ENCODE assay signal across 1 cellular context in genomic region chr17:38559025-38559879, GRCh38.
TF ChIP-seq lines count a peak whose summit lies in the region.

No MANE protein-coding gene starts in this region.

TF ChIP-seq in HepG2, 621 proteins besides CTCF, POLR2A, EP300 and RAD21 (continued from another document and continues in another):
- TF ChIP-seq ZNF639 (CRISPR knock-in tag; conservative IDR thresholded peaks at IDR 0.05) (no peak), TCF7 (IDR thresholded peaks at IDR 0.05; ENCODE audit: low read depth) (no peak), GLI4 (CRISPR knock-in tag; IDR thresholded peaks at IDR 0.05; ENCODE audit: borderline replicate concordance) (no peak), ZBTB2 (CRISPR knock-in tag; IDR thresholded peaks at IDR 0.05; ENCODE audit: low read depth) (no peak), FOXO4 (CRISPR knock-in tag; conservative IDR thresholded peaks at IDR 0.05) (no peak), KLF9 (CRISPR knock-in tag; IDR thresholded peaks at IDR 0.05; ENCODE audit: low read depth) (no peak), ZNF792 (CRISPR knock-in tag; IDR thresholded peaks at IDR 0.05) (peak; percentile 87), U2AF1 (optimal IDR thresholded peaks at IDR 0.05; ENCODE audit: low read depth, low read length) (no peak), SP5 (CRISPR knock-in tag; IDR thresholded peaks at IDR 0.05; ENCODE audit: borderline replicate concordance, low read depth) (peak; percentile 88), ZNF883 (CRISPR knock-in tag; IDR thresholded peaks at IDR 0.05; ENCODE audit: not compliant biosample characterization) (no peak), MBNL3 (CRISPR knock-in tag; conservative IDR thresholded peaks at IDR 0.05) (no peak), MTF2 (CRISPR knock-in tag; IDR thresholded peaks at IDR 0.05; ENCODE audit: borderline replicate concordance) (no peak; the same call in 1 of the 2 replicates), KDM1A (CRISPR knock-in tag; IDR thresholded peaks at IDR 0.05) (no peak), ZNF577 (CRISPR knock-in tag; IDR thresholded peaks at IDR 0.05; ENCODE audit: borderline replicate concordance, low read depth) (no peak), ZSCAN21 (CRISPR knock-in tag; IDR thresholded peaks at IDR 0.05; ENCODE audit: borderline replicate concordance) (peak; percentile 73; the same call in 1 of the 2 replicates), RXRB (CRISPR knock-in tag; IDR thresholded peaks at IDR 0.05; ENCODE audit: borderline replicate concordance) (peak; percentile 14; the same call in 1 of the 2 replicates), ONECUT2 (CRISPR knock-in tag; IDR thresholded peaks at IDR 0.05) (no peak), ZXDC (CRISPR knock-in tag; IDR thresholded peaks at IDR 0.05) (no peak), ZNF781 (CRISPR knock-in tag; IDR thresholded peaks at IDR 0.05; ENCODE audit: borderline replicate concordance, not compliant biosample characterization) (no peak), ZSCAN22 (CRISPR knock-in tag; IDR thresholded peaks at IDR 0.05) (no peak), ARNT (IDR thresholded peaks at IDR 0.05) (0 out of 2 replicates have a peak, but pooled peaks have one; percentile 23), ZNF234 (CRISPR knock-in tag; conservative IDR thresholded peaks at IDR 0.05) (0 out of 2 replicates have a peak, but pooled peaks have one; percentile 75), CBX2 (IDR thresholded peaks at IDR 0.05; ENCODE audit: low read depth, low read length) (no peak), CBX2 (CRISPR knock-in tag; IDR thresholded peaks at IDR 0.05; ENCODE audit: low read depth) (no peak), TGIF2 (CRISPR knock-in tag; IDR thresholded peaks at IDR 0.05) (no peak), ZNF124 (CRISPR knock-in tag; IDR thresholded peaks at IDR 0.05) (peak; percentile 62; the same call in 1 of the 2 replicates), KAT7 (CRISPR knock-in tag; IDR thresholded peaks at IDR 0.05; ENCODE audit: borderline replicate concordance) (no peak), ZNF773 (CRISPR knock-in tag; IDR thresholded peaks at IDR 0.05; ENCODE audit: borderline replicate concordance) (no peak), ZNF761 (CRISPR knock-in tag; conservative IDR thresholded peaks at IDR 0.05) (no peak), ZNF264 (CRISPR knock-in tag; IDR thresholded peaks at IDR 0.05) (peak; percentile 77), TRIM24 (CRISPR knock-in tag; IDR thresholded peaks at IDR 0.05) (no peak), TCF12 (IDR thresholded peaks at IDR 0.05) (no peak), TCF12 (CRISPR knock-in tag; IDR thresholded peaks at IDR 0.05) (0 out of 2 replicates have a peak, but pooled peaks have one; percentile 42), CREBL2 (CRISPR knock-in tag; IDR thresholded peaks at IDR 0.05; ENCODE audit: borderline replicate concordance) (no peak), BRCA1 (CRISPR knock-in tag; IDR thresholded peaks at IDR 0.05) (no peak), MEIS1 (CRISPR knock-in tag; IDR thresholded peaks at IDR 0.05; ENCODE audit: borderline replicate concordance) (no peak), ZNF292 (CRISPR knock-in tag; IDR thresholded peaks at IDR 0.05; ENCODE audit: borderline replicate concordance, low read depth) (0 out of 2 replicates have a peak, but pooled peaks have one; percentile 56), ARNTL (CRISPR knock-in tag; IDR thresholded peaks at IDR 0.05) (no peak), CBX5 (CRISPR knock-in tag; IDR thresholded peaks at IDR 0.05; ENCODE audit: borderline replicate concordance) (no peak), TAF15 (IDR thresholded peaks at IDR 0.05; ENCODE audit: low read depth, low read length, poor library complexity, severe bottlenecking) (no peak), ZNF17 (CRISPR knock-in tag; IDR thresholded peaks at IDR 0.05) (no peak), MED1 (CRISPR knock-in tag; IDR thresholded peaks at IDR 0.05) (peak; percentile 69; the same call in 1 of the 2 replicates), ZNF615 (CRISPR knock-in tag; IDR thresholded peaks at IDR 0.05; ENCODE audit: borderline replicate concordance) (no peak)
- TF ChIP-seq, protein P1, sequence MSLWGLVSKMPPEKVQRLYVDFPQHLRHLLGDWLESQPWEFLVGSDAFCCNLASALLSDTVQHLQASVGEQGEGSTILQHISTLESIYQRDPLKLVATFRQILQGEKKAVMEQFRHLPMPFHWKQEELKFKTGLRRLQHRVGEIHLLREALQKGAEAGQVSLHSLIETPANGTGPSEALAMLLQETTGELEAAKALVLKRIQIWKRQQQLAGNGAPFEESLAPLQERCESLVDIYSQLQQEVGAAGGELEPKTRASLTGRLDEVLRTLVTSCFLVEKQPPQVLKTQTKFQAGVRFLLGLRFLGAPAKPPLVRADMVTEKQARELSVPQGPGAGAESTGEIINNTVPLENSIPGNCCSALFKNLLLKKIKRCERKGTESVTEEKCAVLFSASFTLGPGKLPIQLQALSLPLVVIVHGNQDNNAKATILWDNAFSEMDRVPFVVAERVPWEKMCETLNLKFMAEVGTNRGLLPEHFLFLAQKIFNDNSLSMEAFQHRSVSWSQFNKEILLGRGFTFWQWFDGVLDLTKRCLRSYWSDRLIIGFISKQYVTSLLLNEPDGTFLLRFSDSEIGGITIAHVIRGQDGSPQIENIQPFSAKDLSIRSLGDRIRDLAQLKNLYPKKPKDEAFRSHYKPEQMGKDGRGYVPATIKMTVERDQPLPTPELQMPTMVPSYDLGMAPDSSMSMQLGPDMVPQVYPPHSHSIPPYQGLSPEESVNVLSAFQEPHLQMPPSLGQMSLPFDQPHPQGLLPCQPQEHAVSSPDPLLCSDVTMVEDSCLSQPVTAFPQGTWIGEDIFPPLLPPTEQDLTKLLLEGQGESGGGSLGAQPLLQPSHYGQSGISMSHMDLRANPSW (CRISPR knock-in tag; IDR thresholded peaks at IDR 0.05; ENCODE audit: borderline replicate concordance), result no peak
- TF ChIP-seq, protein P2, sequence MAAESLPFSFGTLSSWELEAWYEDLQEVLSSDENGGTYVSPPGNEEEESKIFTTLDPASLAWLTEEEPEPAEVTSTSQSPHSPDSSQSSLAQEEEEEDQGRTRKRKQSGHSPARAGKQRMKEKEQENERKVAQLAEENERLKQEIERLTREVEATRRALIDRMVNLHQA (CRISPR knock-in tag; IDR thresholded peaks at IDR 0.05), result no peak
- TF ChIP-seq, protein P3, sequence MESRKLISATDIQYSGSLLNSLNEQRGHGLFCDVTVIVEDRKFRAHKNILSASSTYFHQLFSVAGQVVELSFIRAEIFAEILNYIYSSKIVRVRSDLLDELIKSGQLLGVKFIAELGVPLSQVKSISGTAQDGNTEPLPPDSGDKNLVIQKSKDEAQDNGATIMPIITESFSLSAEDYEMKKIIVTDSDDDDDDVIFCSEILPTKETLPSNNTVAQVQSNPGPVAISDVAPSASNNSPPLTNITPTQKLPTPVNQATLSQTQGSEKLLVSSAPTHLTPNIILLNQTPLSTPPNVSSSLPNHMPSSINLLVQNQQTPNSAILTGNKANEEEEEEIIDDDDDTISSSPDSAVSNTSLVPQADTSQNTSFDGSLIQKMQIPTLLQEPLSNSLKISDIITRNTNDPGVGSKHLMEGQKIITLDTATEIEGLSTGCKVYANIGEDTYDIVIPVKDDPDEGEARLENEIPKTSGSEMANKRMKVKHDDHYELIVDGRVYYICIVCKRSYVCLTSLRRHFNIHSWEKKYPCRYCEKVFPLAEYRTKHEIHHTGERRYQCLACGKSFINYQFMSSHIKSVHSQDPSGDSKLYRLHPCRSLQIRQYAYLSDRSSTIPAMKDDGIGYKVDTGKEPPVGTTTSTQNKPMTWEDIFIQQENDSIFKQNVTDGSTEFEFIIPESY (CRISPR knock-in tag; IDR thresholded peaks at IDR 0.05), result no peak; the same call in 1 of the 2 replicates
- TF ChIP-seq, protein P4, sequence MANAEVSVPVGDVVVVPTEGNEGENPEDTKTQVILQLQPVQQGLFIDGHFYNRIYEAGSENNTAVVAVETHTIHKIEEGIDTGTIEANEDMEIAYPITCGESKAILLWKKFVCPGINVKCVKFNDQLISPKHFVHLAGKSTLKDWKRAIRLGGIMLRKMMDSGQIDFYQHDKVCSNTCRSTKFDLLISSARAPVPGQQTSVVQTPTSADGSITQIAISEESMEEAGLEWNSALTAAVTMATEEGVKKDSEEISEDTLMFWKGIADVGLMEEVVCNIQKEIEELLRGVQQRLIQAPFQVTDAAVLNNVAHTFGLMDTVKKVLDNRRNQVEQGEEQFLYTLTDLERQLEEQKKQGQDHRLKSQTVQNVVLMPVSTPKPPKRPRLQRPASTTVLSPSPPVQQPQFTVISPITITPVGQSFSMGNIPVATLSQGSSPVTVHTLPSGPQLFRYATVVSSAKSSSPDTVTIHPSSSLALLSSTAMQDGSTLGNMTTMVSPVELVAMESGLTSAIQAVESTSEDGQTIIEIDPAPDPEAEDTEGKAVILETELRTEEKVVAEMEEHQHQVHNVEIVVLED (CRISPR knock-in tag; IDR thresholded peaks at IDR 0.05; ENCODE audit: borderline replicate concordance), result peak; percentile 35; the same call in 1 of the 2 replicates
- TF ChIP-seq, protein P5, sequence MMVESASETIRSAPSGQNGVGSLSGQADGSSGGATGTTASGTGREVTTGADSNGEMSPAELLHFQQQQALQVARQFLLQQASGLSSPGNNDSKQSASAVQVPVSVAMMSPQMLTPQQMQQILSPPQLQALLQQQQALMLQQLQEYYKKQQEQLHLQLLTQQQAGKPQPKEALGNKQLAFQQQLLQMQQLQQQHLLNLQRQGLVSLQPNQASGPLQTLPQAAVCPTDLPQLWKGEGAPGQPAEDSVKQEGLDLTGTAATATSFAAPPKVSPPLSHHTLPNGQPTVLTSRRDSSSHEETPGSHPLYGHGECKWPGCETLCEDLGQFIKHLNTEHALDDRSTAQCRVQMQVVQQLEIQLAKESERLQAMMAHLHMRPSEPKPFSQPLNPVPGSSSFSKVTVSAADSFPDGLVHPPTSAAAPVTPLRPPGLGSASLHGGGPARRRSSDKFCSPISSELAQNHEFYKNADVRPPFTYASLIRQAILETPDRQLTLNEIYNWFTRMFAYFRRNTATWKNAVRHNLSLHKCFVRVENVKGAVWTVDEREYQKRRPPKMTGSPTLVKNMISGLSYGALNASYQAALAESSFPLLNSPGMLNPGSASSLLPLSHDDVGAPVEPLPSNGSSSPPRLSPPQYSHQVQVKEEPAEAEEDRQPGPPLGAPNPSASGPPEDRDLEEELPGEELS (CRISPR knock-in tag; IDR thresholded peaks at IDR 0.05), result 0 out of 2 replicates have a peak, but pooled peaks have one; percentile 9
